ENCODE assay signal across 17 cellular contexts in genomic region chr15:71114066-71114680, GRCh38. TPM values are rescaled to one million over a fixed set of nuclear protein-coding genes. Genes with fewer than 3 reads are reported as not detected.
A peak's percentile ranks its signal among the peaks of the same experiment; 100 is the strongest.
DNase-seq lines count a peak whose midpoint lies in the region; ATAC-seq, FAIRE-seq and TF ChIP-seq lines count a peak whose summit lies in the region.
"Had no signal": no experiment of that assay in that cellular context is flagged by ENCODE, and none has a peak within 500 bp of the region (broad histone marks: within the 10 kb centered on the region; RNA-seq: fewer than 3 reads in every experiment).

No MANE protein-coding gene starts in this region.

- dilution Hi-C loops in keratinocyte (cut with MboI; ENCODE audit: extremely low pct_ligation_motif_present, low sequenced_read_pairs) = no loop called here

- no peaks in the 10 kb centered on the region for H3K9me3 Mint-ChIP-seq in MCF 10A (ENCODE audit: unreplicated experiment)
- no peaks in the 10 kb centered on the region for H3K9me3 Mint-ChIP-seq in T-cell
- H3K9me3 Mint-ChIP-seq: activated T-helper 1 cell treated with anti-CD3 and anti-CD28 coated beads, Interleukin-12 subunit alpha, Interleukin-12 subunit beta, Interleukin-2, Interleukin-4 antibody, amounts not matched to agents 30 ng/mL and 10 ng/mL and 1 ng/mL, durations not matched to agents 14 hours and 24 hours and 36 hours; T-helper 2 cell treated with Interferon-gamma antibody and Interleukin-4, amounts not matched to agents 5 μg/mL and 100 μg/mL, for 36 hours had no signal

- peak overlapping the region in 1 of 3 donors; percentile 11 for H3K4me3 ChIP-seq in breast epithelium
- H3K4me3 ChIP-seq in keratinocyte (ENCODE audit: control insufficient read depth in 2 of 3, extremely low read depth in 1 of 3, insufficient read depth in 2 of 3, low read depth in 1 of 3, low read length in 3 of 3) = peak overlapping the region in 1 of 3 experiments; percentile 66
- H3K4me3 ChIP-seq in upper lobe of right lung = no peak overlapping the region
- no peak overlapping the region for H3K4me3 ChIP-seq in foreskin fibroblast (ENCODE audit: low read depth in 1 of 2, low read length in 2 of 2)

- H3K36me3 ChIP-seq in breast epithelium (no peaks in the 10 kb centered on the region), keratinocyte (ENCODE audit: control insufficient read depth in 2 of 2, extremely low read depth in 1 of 2, insufficient read depth in 2 of 2, low read length in 2 of 2) (peaks cover 0 to 10% of the 10 kb centered on the region in 2 experiments), upper lobe of right lung (no peaks in the 10 kb centered on the region)
- H3K36me3 ChIP-seq: neutrophil, spleen had no signal

- no peak for TF ChIP-seq CTCF in breast epithelium (IDR thresholded peaks at IDR 0.05)
- TF ChIP-seq CTCF in MCF 10A (IDR thresholded peaks at IDR 0.05; ENCODE audit: unreplicated experiment) = no peak
- no peak for TF ChIP-seq CTCF in keratinocyte (optimal IDR thresholded peaks at IDR 0.05 in 1 of 3, IDR thresholded peaks at IDR 0.05 in 1 of 3, conservative IDR thresholded peaks at IDR 0.05 in 1 of 3; ENCODE audit: extremely low read depth in 1 of 3, insufficient read depth in 2 of 3, low read length in 3 of 3)
- TF ChIP-seq CTCF in upper lobe of right lung (IDR thresholded peaks at IDR 0.05) = no peak
- no peak for TF ChIP-seq CTCF in foreskin fibroblast (IDR thresholded peaks at IDR 0.05; ENCODE audit: low read depth, low read length)

- TF ChIP-seq POLR2A in breast epithelium (IDR thresholded peaks at IDR 0.05) = no peak

- no peaks in the 10 kb centered on the region for H3K4me1 ChIP-seq in breast epithelium
- H3K4me1 ChIP-seq in keratinocyte (ENCODE audit: control insufficient read depth, extremely low read depth, insufficient read depth, low read length) = peaks cover 30% of the 10 kb centered on the region
- no peaks in the 10 kb centered on the region for H3K4me1 ChIP-seq in upper lobe of right lung
- H3K4me1 ChIP-seq: Caco-2 had no signal

- H3K9me1 ChIP-seq in keratinocyte (ENCODE audit: control insufficient read depth, extremely low read depth, insufficient read depth, low read length) = no peaks in the 10 kb centered on the region

- H4K20me1 ChIP-seq in keratinocyte (ENCODE audit: control insufficient read depth, extremely low read depth, insufficient read depth, low read length) = no peaks in the 10 kb centered on the region

- intact Hi-C loops in breast epithelium (cut with DNase I; ENCODE audit: low total_unique reads) = loop anchor here (10.0 kb wide), 1 partner anchor 331 kb away; no protein-coding TSS in a partner anchor
- intact Hi-C loops in MCF 10A (cut with micrococcal nuclease) = loop anchor here (2.0 to 10.0 kb wide), 2 partner anchors 123 to 691 kb away; no protein-coding TSS in a partner anchor
- intact Hi-C loops in upper lobe of right lung (cut with DNase I) = loop anchor here (10.0 kb wide), 1 partner anchor 341 kb away; no protein-coding TSS in a partner anchor

- BruUV-seq in MCF 10A (replicated peaks; lab: Mats Ljungman, UMichigan) = no TSS peak

- H3K9ac ChIP-seq in keratinocyte (ENCODE audit: control insufficient read depth, extremely low read depth, insufficient read depth, low read length) = peak overlapping the region; percentile 92

- H3K4me2 ChIP-seq in keratinocyte (ENCODE audit: control insufficient read depth, extremely low read depth, insufficient read depth, low read depth, low read length) = peak overlapping the region; percentile 80

- H3K27me3 ChIP-seq in breast epithelium = no peaks in the 10 kb centered on the region
- H3K27me3 ChIP-seq in keratinocyte (ENCODE audit: control insufficient read depth, extremely low read depth, insufficient read depth, low read length) = no peaks in the 10 kb centered on the region
- no peaks in the 10 kb centered on the region for H3K27me3 ChIP-seq in upper lobe of right lung

- H2AFZ ChIP-seq in keratinocyte (ENCODE audit: control insufficient read depth, low read length) = no peak overlapping the region

- H3K27ac ChIP-seq in breast epithelium = peak overlapping the region; percentile 81 to 90
- peak overlapping the region; percentile 79 for H3K27ac ChIP-seq in keratinocyte (ENCODE audit: control insufficient read depth, insufficient read depth, low read length)
- peak overlapping the region; percentile 65 for H3K27ac ChIP-seq in upper lobe of right lung
- H3K27ac ChIP-seq: neutrophil, spleen had no signal

- POLR2A ChIA-PET in MCF 10A (lab: Yijun Ruan, JAX) = interaction anchor here (1.1 kb wide), 1 partner anchor 326 kb away, joined by 4 read pairs; no protein-coding TSS in a partner anchor
- POLR2A ChIA-PET in T-cell (lab: Charles Lee) = no interaction called here

- H3K36me3 Mint-ChIP-seq in MCF 10A (ENCODE audit: insufficient read depth, unreplicated experiment) (peaks cover 5% of the 10 kb centered on the region), T-cell (no peaks in the 10 kb centered on the region)

- FAIRE-seq in keratinocyte (lab: Jason Lieb, UNC) = peak; percentile 13

- CTCF ChIA-PET in MCF 10A (lab: Yijun Ruan, JAX) = interaction anchor here (0.6 to 2.5 kb wide), 13 partner anchors 11 to 330 kb away, joined by 3 to 17 read pairs (median 4); no protein-coding TSS in a partner anchor
- CTCF ChIA-PET in T-cell (lab: Charles Lee) = no interaction called here

- no peak for ATAC-seq in T-cell (replicated peaks in 1 of 4)
- peak; percentile 12 for ATAC-seq in upper lobe of right lung
- no peak for ATAC-seq in HG02571 (IDR thresholded peaks at IDR 0.05; ENCODE audit: unreplicated experiment)

- H3K27me3 Mint-ChIP-seq in MCF 10A (ENCODE audit: insufficient read depth, unreplicated experiment) (no peaks in the 10 kb centered on the region), T-cell (peaks cover 45 to 55% of the 10 kb centered on the region in 2 donors)

- peaks cover 36% of the 10 kb centered on the region for H3K4me1 Mint-ChIP-seq in MCF 10A (ENCODE audit: insufficient read depth, unreplicated experiment)
- H3K4me1 Mint-ChIP-seq in T-cell = peaks cover 6 to 11% (median 8%) of the 10 kb centered on the region in 3 donors

- no peak overlapping the region for H3K4me3 Mint-ChIP-seq in MCF 10A (ENCODE audit: unreplicated experiment)
- peak overlapping the region in 2 of 3 donors; percentile 24 to 70 for H3K4me3 Mint-ChIP-seq in T-cell

- H3K9me3 ChIP-seq in breast epithelium (no peaks in the 10 kb centered on the region), keratinocyte (ENCODE audit: control insufficient read depth, low read depth, low read length) (no peaks in the 10 kb centered on the region), upper lobe of right lung (no peaks in the 10 kb centered on the region)
- H3K9me3 ChIP-seq: Caco-2, neutrophil, spleen had no signal

- H3K27ac Mint-ChIP-seq in MCF 10A (ENCODE audit: low read depth, unreplicated experiment) (no peak overlapping the region), T-cell (no peak overlapping the region)
- H3K27ac Mint-ChIP-seq: activated T-helper 1 cell treated with anti-CD3 and anti-CD28 coated beads, Interleukin-12 subunit alpha, Interleukin-12 subunit beta, Interleukin-2, Interleukin-4 antibody, amounts not matched to agents 30 ng/mL and 10 ng/mL and 1 ng/mL, durations not matched to agents 14 hours and 24 hours and 36 hours; T-helper 2 cell treated with Interferon-gamma antibody and Interleukin-4, amounts not matched to agents 5 μg/mL and 100 μg/mL, for 36 hours had no signal

- DNase-seq in breast epithelium (ENCODE audit: low spot score in 2 of 2) (no peak), MCF 10A (ENCODE audit: unreplicated experiment) (no peak), T-cell (no peak), keratinocyte (ENCODE audit: low read depth, low spot score) (no peak), upper lobe of right lung (no peak), foreskin fibroblast (no peak), HPDE6-E6E7 (ENCODE audit: extremely low spot score) (no peak)
- DNase-seq: ACHN; Caco-2; effector CD4-positive, alpha-beta T cell; foreskin melanocyte; NCI-H1092 treated with DMSO at 0.1 percent for 48 hours; spleen had no signal

- H3K79me2 ChIP-seq in keratinocyte (ENCODE audit: control insufficient read depth, insufficient read depth, low read length) = peaks cover 35% of the 10 kb centered on the region

RNA-seq across cellular contexts. Expression of gene THSD4, which starts 1.1 kb away (rescaled TPM):
- total RNA-seq in breast epithelium = 10 to 100 TPM in 2 of 3 donors, under 1 TPM in 1; 0.64 to 58.7 (median 41.3) TPM
- total RNA-seq in MCF 10A (2022) = 36.3 and 38.2 TPM in 2 replicates
- total RNA-seq in T-cell = under 1 TPM in 3 of 5 donors, not detected in 2; 0.03 to 0.23 (median 0.18) TPM
- polyA plus RNA-seq in keratinocyte = 24.5 to 37.0 TPM (median 25.3 TPM) in 3 replicates
- 17.6 TPM for polyA plus RNA-seq in keratinocyte (2011; ENCODE audit: low read depth)
- polyA plus RNA-seq in keratinocyte (2011; cell fraction: cytosol; rRNA removed) = 15.4 and 18.0 TPM in 2 replicates
- polyA plus RNA-seq in keratinocyte (2011; cell fraction: nucleus; rRNA removed) = 110 and 134 TPM in 2 replicates
- polyA plus RNA-seq in keratinocyte (2012; ENCODE audit: low replicate concordance) = 20.1 and 59.2 TPM in 2 replicates
- polyA minus RNA-seq in keratinocyte = 60.2 to 89.9 TPM (median 67.0 TPM) in 3 replicates
- polyA minus RNA-seq in keratinocyte (2011; cell fraction: cytosol; rRNA and poly(A)+ RNA removed) = 49.9 TPM
- 173 and 249 TPM in 2 replicates for polyA minus RNA-seq in keratinocyte (2011; cell fraction: nucleus; rRNA and poly(A)+ RNA removed)
- 25.6 TPM for total RNA-seq in upper lobe of right lung
- total RNA-seq: activated T-helper 1 cell treated with anti-CD3 and anti-CD28 coated beads, Interleukin-12 subunit alpha, Interleukin-12 subunit beta, Interleukin-2, Interleukin-4 antibody, amounts not matched to agents 30 ng/mL and 10 ng/mL and 1 ng/mL, durations not matched to agents 14 hours and 24 hours and 36 hours had no signal
